1 cellular context compared by ENCODE assay signal in the genomic region with DNA sequence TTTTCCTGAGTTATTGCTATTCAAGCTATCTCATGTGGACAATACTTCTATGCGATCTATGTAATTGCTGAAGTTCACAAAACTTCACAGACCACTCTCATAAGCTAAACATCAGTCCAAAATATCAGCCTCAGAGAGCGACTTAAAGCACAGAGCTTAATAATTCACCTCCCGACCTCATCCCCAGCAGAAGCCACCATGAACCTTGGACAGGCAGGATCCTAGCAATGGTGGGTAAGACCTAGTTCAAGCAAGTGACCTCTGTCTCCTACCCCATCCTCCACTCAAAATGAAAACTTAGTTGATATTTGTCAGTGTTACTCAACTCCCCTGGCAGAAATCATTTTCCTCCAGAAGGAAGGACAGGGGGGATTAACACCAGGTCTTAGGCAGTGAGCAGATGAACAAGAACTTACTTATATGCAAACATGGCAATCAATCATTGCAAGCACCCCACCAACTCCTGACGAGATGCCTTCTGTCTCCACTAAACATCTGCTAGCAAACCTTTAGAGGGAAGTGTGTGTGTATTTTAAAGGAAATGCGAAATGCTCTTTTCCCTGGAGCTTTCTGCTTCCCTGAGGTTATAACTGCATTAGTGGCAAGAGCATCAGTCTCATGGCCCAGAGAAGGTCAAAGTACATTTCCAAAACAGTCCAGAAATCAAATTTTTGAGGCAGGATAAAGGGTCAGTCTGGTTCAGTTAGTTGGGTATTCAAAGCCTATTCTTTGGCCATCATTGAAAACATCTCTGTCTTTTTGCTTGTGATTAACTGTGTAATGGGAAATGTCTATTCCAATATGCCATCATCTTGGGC.
A peak's percentile ranks its signal among the peaks of the same experiment; 100 is the strongest.
TF ChIP-seq lines count a peak whose summit lies in the region.

No MANE protein-coding gene starts in this region.

TF ChIP-seq in HepG2, 621 proteins besides CTCF, POLR2A, EP300 and RAD21 (continued from another document and continues in another):
- TF ChIP-seq, protein P1, sequence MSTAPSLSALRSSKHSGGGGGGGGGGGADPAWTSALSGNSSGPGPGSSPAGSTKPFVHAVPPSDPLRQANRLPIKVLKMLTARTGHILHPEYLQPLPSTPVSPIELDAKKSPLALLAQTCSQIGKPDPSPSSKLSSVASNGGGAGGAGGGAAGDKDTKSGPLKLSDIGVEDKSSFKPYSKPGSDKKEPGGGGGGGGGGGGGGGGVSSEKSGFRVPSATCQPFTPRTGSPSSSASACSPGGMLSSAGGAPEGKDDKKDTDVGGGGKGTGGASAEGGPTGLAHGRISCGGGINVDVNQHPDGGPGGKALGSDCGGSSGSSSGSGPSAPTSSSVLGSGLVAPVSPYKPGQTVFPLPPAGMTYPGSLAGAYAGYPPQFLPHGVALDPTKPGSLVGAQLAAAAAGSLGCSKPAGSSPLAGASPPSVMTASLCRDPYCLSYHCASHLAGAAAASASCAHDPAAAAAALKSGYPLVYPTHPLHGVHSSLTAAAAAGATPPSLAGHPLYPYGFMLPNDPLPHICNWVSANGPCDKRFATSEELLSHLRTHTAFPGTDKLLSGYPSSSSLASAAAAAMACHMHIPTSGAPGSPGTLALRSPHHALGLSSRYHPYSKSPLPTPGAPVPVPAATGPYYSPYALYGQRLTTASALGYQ (CRISPR knock-in tag; IDR thresholded peaks at IDR 0.05): no peak; the same call in 1 of the 2 replicates
- TF ChIP-seq, protein P2, sequence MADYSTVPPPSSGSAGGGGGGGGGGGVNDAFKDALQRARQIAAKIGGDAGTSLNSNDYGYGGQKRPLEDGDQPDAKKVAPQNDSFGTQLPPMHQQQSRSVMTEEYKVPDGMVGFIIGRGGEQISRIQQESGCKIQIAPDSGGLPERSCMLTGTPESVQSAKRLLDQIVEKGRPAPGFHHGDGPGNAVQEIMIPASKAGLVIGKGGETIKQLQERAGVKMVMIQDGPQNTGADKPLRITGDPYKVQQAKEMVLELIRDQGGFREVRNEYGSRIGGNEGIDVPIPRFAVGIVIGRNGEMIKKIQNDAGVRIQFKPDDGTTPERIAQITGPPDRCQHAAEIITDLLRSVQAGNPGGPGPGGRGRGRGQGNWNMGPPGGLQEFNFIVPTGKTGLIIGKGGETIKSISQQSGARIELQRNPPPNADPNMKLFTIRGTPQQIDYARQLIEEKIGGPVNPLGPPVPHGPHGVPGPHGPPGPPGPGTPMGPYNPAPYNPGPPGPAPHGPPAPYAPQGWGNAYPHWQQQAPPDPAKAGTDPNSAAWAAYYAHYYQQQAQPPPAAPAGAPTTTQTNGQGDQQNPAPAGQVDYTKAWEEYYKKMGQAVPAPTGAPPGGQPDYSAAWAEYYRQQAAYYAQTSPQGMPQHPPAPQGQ (CRISPR knock-in tag; IDR thresholded peaks at IDR 0.05; ENCODE audit: borderline replicate concordance): 0 out of 2 replicates have a peak, but pooled peaks have one; percentile 68
- TF ChIP-seq, protein P3, sequence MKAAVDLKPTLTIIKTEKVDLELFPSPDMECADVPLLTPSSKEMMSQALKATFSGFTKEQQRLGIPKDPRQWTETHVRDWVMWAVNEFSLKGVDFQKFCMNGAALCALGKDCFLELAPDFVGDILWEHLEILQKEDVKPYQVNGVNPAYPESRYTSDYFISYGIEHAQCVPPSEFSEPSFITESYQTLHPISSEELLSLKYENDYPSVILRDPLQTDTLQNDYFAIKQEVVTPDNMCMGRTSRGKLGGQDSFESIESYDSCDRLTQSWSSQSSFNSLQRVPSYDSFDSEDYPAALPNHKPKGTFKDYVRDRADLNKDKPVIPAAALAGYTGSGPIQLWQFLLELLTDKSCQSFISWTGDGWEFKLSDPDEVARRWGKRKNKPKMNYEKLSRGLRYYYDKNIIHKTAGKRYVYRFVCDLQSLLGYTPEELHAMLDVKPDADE (CRISPR knock-in tag; IDR thresholded peaks at IDR 0.05): no peak
- no peak for TF ChIP-seq ZNF530 (CRISPR knock-in tag; IDR thresholded peaks at IDR 0.05; ENCODE audit: low read depth)
- no peak for TF ChIP-seq EED (CRISPR knock-in tag; IDR thresholded peaks at IDR 0.05)
- TF ChIP-seq ZNF24 (IDR thresholded peaks at IDR 0.05): no peak
- TF ChIP-seq ELF4 (CRISPR knock-in tag; IDR thresholded peaks at IDR 0.05; ENCODE audit: borderline replicate concordance): 0 out of 2 replicates have a peak, but pooled peaks have one; percentile 48
- no peak for TF ChIP-seq ZNF552 (CRISPR knock-in tag; IDR thresholded peaks at IDR 0.05; ENCODE audit: borderline replicate concordance)
- TF ChIP-seq ZFP36L2 (CRISPR knock-in tag; IDR thresholded peaks at IDR 0.05): no peak
- TF ChIP-seq, protein P4, sequence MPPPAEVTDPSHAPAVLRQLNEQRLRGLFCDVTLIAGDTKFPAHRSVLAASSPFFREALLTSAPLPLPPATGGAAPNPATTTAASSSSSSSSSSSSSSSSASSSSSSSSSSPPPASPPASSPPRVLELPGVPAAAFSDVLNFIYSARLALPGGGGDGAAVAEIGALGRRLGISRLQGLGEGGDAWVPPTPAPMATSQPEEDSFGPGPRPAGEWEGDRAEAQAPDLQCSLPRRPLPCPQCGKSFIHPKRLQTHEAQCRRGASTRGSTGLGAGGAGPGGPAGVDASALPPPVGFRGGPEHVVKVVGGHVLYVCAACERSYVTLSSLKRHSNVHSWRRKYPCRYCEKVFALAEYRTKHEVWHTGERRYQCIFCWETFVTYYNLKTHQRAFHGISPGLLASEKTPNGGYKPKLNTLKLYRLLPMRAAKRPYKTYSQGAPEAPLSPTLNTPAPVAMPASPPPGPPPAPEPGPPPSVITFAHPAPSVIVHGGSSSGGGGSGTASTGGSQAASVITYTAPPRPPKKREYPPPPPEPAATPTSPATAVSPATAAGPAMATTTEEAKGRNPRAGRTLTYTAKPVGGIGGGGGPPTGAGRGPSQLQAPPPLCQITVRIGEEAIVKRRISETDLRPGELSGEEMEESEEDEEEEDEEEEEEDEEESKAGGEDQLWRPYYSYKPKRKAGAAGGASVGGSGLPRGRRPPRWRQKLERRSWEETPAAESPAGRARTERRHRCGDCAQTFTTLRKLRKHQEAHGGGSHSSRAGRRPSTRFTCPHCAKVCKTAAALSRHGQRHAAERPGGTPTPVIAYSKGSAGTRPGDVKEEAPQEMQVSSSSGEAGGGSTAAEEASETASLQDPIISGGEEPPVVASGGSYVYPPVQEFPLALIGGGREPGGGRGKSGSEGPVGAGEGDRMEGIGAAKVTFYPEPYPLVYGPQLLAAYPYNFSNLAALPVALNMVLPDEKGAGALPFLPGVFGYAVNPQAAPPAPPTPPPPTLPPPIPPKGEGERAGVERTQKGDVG (CRISPR knock-in tag; IDR thresholded peaks at IDR 0.05; ENCODE audit: borderline replicate concordance): no peak; the same call in 1 of the 2 replicates
- TF ChIP-seq ZNF570 (CRISPR knock-in tag; IDR thresholded peaks at IDR 0.05; ENCODE audit: borderline replicate concordance): no peak
- no peak; the same call in 1 of the 2 replicates for TF ChIP-seq STAT6 (CRISPR knock-in tag; IDR thresholded peaks at IDR 0.05; ENCODE audit: borderline replicate concordance)
- TF ChIP-seq EHMT2 (IDR thresholded peaks at IDR 0.05; ENCODE audit: borderline replicate concordance, low read depth, low read length): peak; percentile 87; the same call in 1 of the 2 replicates
- no peak for TF ChIP-seq ZNF619 (CRISPR knock-in tag; IDR thresholded peaks at IDR 0.05)
- no peak for TF ChIP-seq RFX5 (IDR thresholded peaks at IDR 0.05; ENCODE audit: low read depth, low read length)
- no peak; the same call in 1 of the 2 replicates for TF ChIP-seq KMT2A (CRISPR knock-in tag; IDR thresholded peaks at IDR 0.05)
- TF ChIP-seq POGZ (CRISPR knock-in tag; IDR thresholded peaks at IDR 0.05): no peak; the same call in 1 of the 2 replicates
- TF ChIP-seq, protein P5, sequence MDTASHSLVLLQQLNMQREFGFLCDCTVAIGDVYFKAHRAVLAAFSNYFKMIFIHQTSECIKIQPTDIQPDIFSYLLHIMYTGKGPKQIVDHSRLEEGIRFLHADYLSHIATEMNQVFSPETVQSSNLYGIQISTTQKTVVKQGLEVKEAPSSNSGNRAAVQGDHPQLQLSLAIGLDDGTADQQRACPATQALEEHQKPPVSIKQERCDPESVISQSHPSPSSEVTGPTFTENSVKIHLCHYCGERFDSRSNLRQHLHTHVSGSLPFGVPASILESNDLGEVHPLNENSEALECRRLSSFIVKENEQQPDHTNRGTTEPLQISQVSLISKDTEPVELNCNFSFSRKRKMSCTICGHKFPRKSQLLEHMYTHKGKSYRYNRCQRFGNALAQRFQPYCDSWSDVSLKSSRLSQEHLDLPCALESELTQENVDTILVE (CRISPR knock-in tag; IDR thresholded peaks at IDR 0.05): no peak; the same call in 1 of the 2 replicates
- TF ChIP-seq, protein P6, sequence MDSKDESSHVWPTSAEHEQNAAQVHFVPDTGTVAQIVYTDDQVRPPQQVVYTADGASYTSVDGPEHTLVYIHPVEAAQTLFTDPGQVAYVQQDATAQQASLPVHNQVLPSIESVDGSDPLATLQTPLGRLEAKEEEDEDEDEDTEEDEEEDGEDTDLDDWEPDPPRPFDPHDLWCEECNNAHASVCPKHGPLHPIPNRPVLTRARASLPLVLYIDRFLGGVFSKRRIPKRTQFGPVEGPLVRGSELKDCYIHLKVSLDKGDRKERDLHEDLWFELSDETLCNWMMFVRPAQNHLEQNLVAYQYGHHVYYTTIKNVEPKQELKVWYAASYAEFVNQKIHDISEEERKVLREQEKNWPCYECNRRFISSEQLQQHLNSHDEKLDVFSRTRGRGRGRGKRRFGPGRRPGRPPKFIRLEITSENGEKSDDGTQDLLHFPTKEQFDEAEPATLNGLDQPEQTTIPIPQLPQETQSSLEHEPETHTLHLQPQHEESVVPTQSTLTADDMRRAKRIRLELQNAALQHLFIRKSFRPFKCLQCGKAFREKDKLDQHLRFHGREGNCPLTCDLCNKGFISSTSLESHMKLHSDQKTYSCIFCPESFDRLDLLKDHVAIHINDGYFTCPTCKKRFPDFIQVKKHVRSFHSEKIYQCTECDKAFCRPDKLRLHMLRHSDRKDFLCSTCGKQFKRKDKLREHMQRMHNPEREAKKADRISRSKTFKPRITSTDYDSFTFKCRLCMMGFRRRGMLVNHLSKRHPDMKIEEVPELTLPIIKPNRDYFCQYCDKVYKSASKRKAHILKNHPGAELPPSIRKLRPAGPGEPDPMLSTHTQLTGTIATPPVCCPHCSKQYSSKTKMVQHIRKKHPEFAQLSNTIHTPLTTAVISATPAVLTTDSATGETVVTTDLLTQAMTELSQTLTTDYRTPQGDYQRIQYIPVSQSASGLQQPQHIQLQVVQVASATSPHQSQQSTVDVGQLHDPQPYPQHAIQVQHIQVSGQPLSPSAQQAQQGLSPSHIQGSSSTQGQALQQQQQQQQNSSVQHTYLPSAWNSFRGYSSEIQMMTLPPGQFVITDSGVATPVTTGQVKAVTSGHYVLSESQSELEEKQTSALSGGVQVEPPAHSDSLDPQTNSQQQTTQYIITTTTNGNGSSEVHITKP (CRISPR knock-in tag; IDR thresholded peaks at IDR 0.05; ENCODE audit: low read depth): peak; percentile 21; the same call in 1 of the 2 replicates
- no peak for TF ChIP-seq CHD2 (IDR thresholded peaks at IDR 0.05; ENCODE audit: low read depth, low read length)
- no peak for TF ChIP-seq ZNF724P (CRISPR knock-in tag; IDR thresholded peaks at IDR 0.05; ENCODE audit: borderline replicate concordance)
- no peak for TF ChIP-seq ZFX (CRISPR knock-in tag; IDR thresholded peaks at IDR 0.05; ENCODE audit: low read depth)
- TF ChIP-seq IRF1 (CRISPR knock-in tag; IDR thresholded peaks at IDR 0.05; ENCODE audit: low read depth): no peak
- no peak for TF ChIP-seq ZNF615 (CRISPR knock-in tag; IDR thresholded peaks at IDR 0.05; ENCODE audit: borderline replicate concordance)
- no peak for TF ChIP-seq ZBTB38 (CRISPR knock-in tag; IDR thresholded peaks at IDR 0.05)
